17 cellular contexts compared by ENCODE assay signal in the genomic region with DNA sequence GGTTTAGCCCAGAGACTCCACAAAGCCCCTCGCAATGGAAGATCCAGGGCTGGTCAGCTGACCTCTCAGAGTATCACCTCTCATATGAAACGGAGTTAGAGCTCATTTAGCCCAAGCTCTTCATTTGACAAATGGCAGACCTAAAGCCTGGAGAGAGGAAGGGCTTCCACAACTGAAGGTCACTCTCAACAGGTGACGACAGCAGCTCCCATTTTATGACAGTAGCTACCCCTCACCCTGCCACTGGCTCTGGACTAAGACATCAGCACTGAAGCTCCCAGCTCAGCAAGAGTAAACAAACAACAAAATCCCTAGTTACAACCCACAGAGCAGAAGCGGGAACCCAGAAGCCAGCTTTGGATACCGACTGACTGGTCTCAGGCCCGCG.
"Had no signal": no experiment of that assay in that cellular context is flagged by ENCODE, and none has a peak within 500 bp of the region (broad histone marks: within the 10 kb centered on the region; RNA-seq: fewer than 3 reads in every experiment).

No MANE protein-coding gene starts in this region.

- H3K9me3 Mint-ChIP-seq: activated naive CD8-positive, alpha-beta T cell treated with anti-CD3 and anti-CD28 coated beads for 36 hours; immature natural killer cell; neural crest cell had no signal

- H3K4me3 Mint-ChIP-seq: activated naive CD8-positive, alpha-beta T cell treated with anti-CD3 and anti-CD28 coated beads for 36 hours; immature natural killer cell; T-helper 17 cell had no signal

- FAIRE-seq: bronchial epithelial cell, endometrium, pancreas had no signal

- H3K4me1 Mint-ChIP-seq: immature natural killer cell had no signal

- DNase-seq: activated CD4-positive, alpha-beta T cell treated with anti-CD3 and anti-CD28 coated beads, Interleukin-2, amount 50 U/mL, for 4 hours; activated gamma-delta T cell; activated naive CD8-positive, alpha-beta T cell treated with anti-CD3 and anti-CD28 coated beads for 36 hours; activated T-cell treated with anti-CD3 and anti-CD28 coated beads, Interleukin-2, amount 50 U/mL, for 1 hour; glutamatergic neuron; immature natural killer cell; left cardiac atrium; stimulated activated naive CD4-positive, alpha-beta T cell; T-helper 17 cell; upper lobe of left lung had no signal

- H3K9me3 ChIP-seq: pancreas, upper lobe of left lung had no signal

- H3K4me3 ChIP-seq: pancreas, upper lobe of left lung had no signal

- H3K27ac ChIP-seq: pancreas had no signal

- H3K27ac Mint-ChIP-seq: activated naive CD8-positive, alpha-beta T cell treated with anti-CD3 and anti-CD28 coated beads for 36 hours; immature natural killer cell; T-helper 17 cell had no signal

- H3K27me3 Mint-ChIP-seq: activated naive CD8-positive, alpha-beta T cell treated with anti-CD3 and anti-CD28 coated beads for 36 hours; T-helper 17 cell had no signal

- H3K27me3 ChIP-seq: pancreas, upper lobe of left lung had no signal

- ATAC-seq: activated CD4-positive, CD25-positive, alpha-beta regulatory T cell treated with anti-CD3 and anti-CD28 coated beads, Interleukin-2, amount 50 U/mL, for 24 hours; esophagus mucosa; left cardiac atrium; pancreas; SK-N-SH treated with all-trans-retinoic acid at 6 μM for 48 hours; T-helper 17 cell had no signal
